Comparison of ENCODE assay signal across 31 cellular contexts in genomic region chr9:10438955-10439354, GRCh38.
"Had no signal": no experiment of that assay in that cellular context is flagged by ENCODE, and none has a peak within 500 bp of the region (broad histone marks: within the 10 kb centered on the region; RNA-seq: fewer than 3 reads in every experiment).

No MANE protein-coding gene starts in this region.

- ATAC-seq: activated CD4-positive, CD25-positive, alpha-beta regulatory T cell treated with anti-CD3 and anti-CD28 coated beads, Interleukin-2, amount 50 U/mL, for 24 hours; activated CD8-positive, alpha-beta T cell treated with anti-CD3 and anti-CD28 coated beads for 36 hours; activated T-cell treated with anti-CD3 and anti-CD28 coated beads, Interleukin-2, amount 50 U/mL, for 4 hours; activated T-helper 17 cell treated with anti-CD3 and anti-CD28 coated beads, Interleukin-2, amount 50 U/mL, for 72 hours; effector memory CD8-positive, alpha-beta T cell; gastroesophageal sphincter; T-helper 17 cell had no signal

- DNase-seq: activated B cell treated with CpG ODN at 0.5 μM for 24 hours; activated CD4-positive, alpha-beta T cell treated with anti-CD3 and anti-CD28 coated beads for 48 hours; activated CD4-positive, alpha-beta T cell treated with anti-CD3 and anti-CD28 coated beads, Interleukin-2, amount 50 U/mL, for 1 hour; activated CD4-positive, alpha-beta T cell treated with anti-CD3 and anti-CD28 coated beads, Interleukin-2, amount 50 U/mL, for 48 hours; activated CD8-positive, alpha-beta memory T cell treated with anti-CD3 and anti-CD28 coated beads for 24 hours; activated CD8-positive, alpha-beta T cell treated with anti-CD3 and anti-CD28 coated beads for 36 hours; activated effector memory CD4-positive, alpha-beta T cell treated with Interleukin-2 at 50 U/mL for 16 hours; activated gamma-delta T cell treated with Interleukin-2 at 50 U/mL for 16 hours; activated naive CD4-positive, alpha-beta T cell treated with anti-CD3 and anti-CD28 coated beads, Interleukin-2, amount 50 U/mL, for 16 hours; activated naive CD4-positive, alpha-beta T cell treated with Interleukin-2 at 50 U/mL for 16 hours; activated T-cell treated with anti-CD3 and anti-CD28 coated beads, Interleukin-2, amount 50 U/mL, for 4 hours; amniotic stem cell; anterior cingulate cortex; brain microvascular endothelial cell; cortex of kidney; dermis blood vessel endothelial cell; effector CD4-positive, alpha-beta T cell; effector memory CD8-positive, alpha-beta T cell; esophagus squamous epithelium; foreskin melanocyte; T-helper 1 cell; T-helper 17 cell; T1000; WERI-Rb-1 had no signal

- H3K36me3 ChIP-seq: brain microvascular endothelial cell, esophagus squamous epithelium, gastroesophageal sphincter, WERI-Rb-1 had no signal

- H3K27ac Mint-ChIP-seq: activated B cell treated with CpG ODN at 0.5 μM for 24 hours; activated CD8-positive, alpha-beta T cell treated with anti-CD3 and anti-CD28 coated beads for 36 hours; activated naive CD8-positive, alpha-beta T cell; activated T-helper 17 cell treated with anti-CD3 and anti-CD28 coated beads, Interleukin-2, amount 50 U/mL, for 72 hours; effector memory CD8-positive, alpha-beta T cell; T-helper 17 cell; T-helper 2 cell treated with Interferon-gamma antibody and Interleukin-4, amounts not matched to agents 5 μg/mL and 100 μg/mL, for 36 hours had no signal

- H3K9me3 Mint-ChIP-seq: activated B cell treated with CpG ODN at 0.5 μM for 24 hours had no signal

- H3K27ac ChIP-seq: brain microvascular endothelial cell, epithelial cell of prostate, esophagus squamous epithelium, gastroesophageal sphincter, WERI-Rb-1 had no signal

- H3K27me3 ChIP-seq: brain microvascular endothelial cell, esophagus squamous epithelium, gastroesophageal sphincter had no signal

- H3K4me1 Mint-ChIP-seq: activated B cell treated with CpG ODN at 0.5 μM for 24 hours; activated T-helper 17 cell treated with anti-CD3 and anti-CD28 coated beads, Interleukin-2, amount 50 U/mL, for 72 hours; central memory CD8-positive, alpha-beta T cell; T-helper 17 cell had no signal

- H3K36me3 Mint-ChIP-seq: activated naive CD8-positive, alpha-beta T cell had no signal

- H3K4me3 ChIP-seq: esophagus squamous epithelium, gastroesophageal sphincter had no signal

- H3K4me1 ChIP-seq: esophagus squamous epithelium, gastroesophageal sphincter had no signal

- H3K4me3 Mint-ChIP-seq: activated B cell treated with CpG ODN at 0.5 μM for 24 hours; activated CD8-positive, alpha-beta T cell treated with anti-CD3 and anti-CD28 coated beads for 36 hours; activated naive CD8-positive, alpha-beta T cell; activated T-cell treated with anti-CD3 and anti-CD28 coated beads, Interleukin-2, amount 50 U/mL, for 4 hours; activated T-helper 17 cell treated with anti-CD3 and anti-CD28 coated beads, Interleukin-2, amount 50 U/mL, for 72 hours; central memory CD8-positive, alpha-beta T cell; effector memory CD8-positive, alpha-beta T cell; T-helper 17 cell; T-helper 2 cell treated with Interferon-gamma antibody and Interleukin-4, amounts not matched to agents 5 μg/mL and 100 μg/mL, for 36 hours had no signal

- H3K9me3 ChIP-seq: esophagus squamous epithelium, gastroesophageal sphincter had no signal

- H3K27me3 Mint-ChIP-seq: activated B cell treated with CpG ODN at 0.5 μM for 24 hours; activated CD8-positive, alpha-beta T cell treated with anti-CD3 and anti-CD28 coated beads for 36 hours; activated naive CD8-positive, alpha-beta T cell; activated T-helper 17 cell treated with anti-CD3 and anti-CD28 coated beads, Interleukin-2, amount 50 U/mL, for 72 hours; central memory CD8-positive, alpha-beta T cell; effector memory CD8-positive, alpha-beta T cell; T-helper 17 cell had no signal
